15 cellular contexts compared by ENCODE assay signal in the genomic region with DNA sequence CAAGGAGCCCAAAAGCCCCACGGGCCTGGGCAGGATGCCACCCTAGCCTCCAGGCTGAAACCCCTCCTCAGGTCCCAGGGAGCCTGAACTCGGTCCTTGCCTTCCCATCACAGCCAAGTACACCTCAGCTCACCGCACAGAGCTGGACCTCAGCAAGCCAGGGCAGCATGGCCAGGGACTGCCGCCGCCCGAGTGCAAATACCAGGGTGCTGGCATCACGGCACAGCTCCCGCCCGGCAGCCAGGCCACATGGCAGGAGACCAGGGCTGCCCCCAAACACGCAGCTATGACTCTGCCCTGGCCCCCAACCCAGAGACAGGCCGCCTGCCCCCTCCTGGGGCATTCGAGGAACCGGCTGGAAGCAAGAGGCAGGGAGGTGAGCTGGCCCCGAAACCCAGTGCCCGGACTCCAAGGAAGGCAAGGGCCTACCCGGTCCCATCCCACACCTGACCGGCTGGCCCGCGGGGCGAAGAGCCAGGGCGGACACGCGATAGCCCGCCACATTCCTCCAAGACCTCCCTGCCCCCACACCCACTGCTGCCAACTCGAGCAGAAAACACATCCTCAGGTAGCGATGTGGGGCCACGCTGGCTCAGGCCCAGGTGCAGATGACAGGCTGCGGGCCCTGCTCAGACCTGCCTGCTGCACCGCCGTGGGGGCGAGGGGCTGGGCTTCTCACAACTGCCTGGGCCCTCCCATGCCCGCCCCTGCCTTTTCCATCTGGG. TPM values are rescaled to one million over a fixed set of nuclear protein-coding genes. Genes with fewer than 3 reads are reported as not detected.
A peak's percentile ranks its signal among the peaks of the same experiment; 100 is the strongest.
DNase-seq lines count a peak whose midpoint lies in the region; TF ChIP-seq lines count a peak whose summit lies in the region.
"Had no signal": no experiment of that assay in that cellular context is flagged by ENCODE, and none has a peak within 500 bp of the region (broad histone marks: within the 10 kb centered on the region; RNA-seq: fewer than 3 reads in every experiment).

No MANE protein-coding gene starts in this region.

- H3K4me3 Mint-ChIP-seq in activated T-helper 2 cell treated with anti-CD3 and anti-CD28 coated beads, Interferon-gamma antibody, Interleukin-2, Interleukin-4, amounts not matched to agents 10 μg/mL and 5 μg/mL and 100 μg/mL, durations not matched to agents 14 hours and 24 hours and 36 hours (ENCODE audit: low read depth): peak overlapping the region; percentile 5
- H3K4me3 Mint-ChIP-seq in activated CD4-positive, alpha-beta memory T cell treated with anti-CD3 and anti-CD28 coated beads for 36 hours: no peak overlapping the region
- H3K4me3 Mint-ChIP-seq: activated CD4-positive, alpha-beta memory T cell treated with anti-CD3 and anti-CD28 coated beads, Interleukin-2, amount 10 ng/mL, durations not matched to agents 7 days and 5 days had no signal

- H3K27me3 ChIP-seq in MG63 (no peaks in the 10 kb centered on the region), sigmoid colon (peaks cover 4 to 58% (median 36%) of the 10 kb centered on the region in 3 donors)

- H3K4me3 ChIP-seq in MG63: no peak overlapping the region
- no peak overlapping the region for H3K4me3 ChIP-seq in sigmoid colon

- DNase-seq in MG63 (peak; percentile 48), left kidney (ENCODE audit: low read depth, low spot score) (peak; percentile 59), head of caudate nucleus (no peak), sigmoid colon (no peak), GM03348 (ENCODE audit: low spot score) (no peak)
- no peak for DNase-seq in activated T-helper 2 cell treated with anti-CD3 and anti-CD28 coated beads, Interferon-gamma antibody, Interleukin-2, Interleukin-4, amounts not matched to agents 10 μg/mL and 5 μg/mL and 100 μg/mL, durations not matched to agents 14 hours and 24 hours and 36 hours (ENCODE audit: low spot score)
- no peak for DNase-seq in activated CD4-positive, alpha-beta memory T cell treated with anti-CD3 and anti-CD28 coated beads for 36 hours
- DNase-seq: activated CD4-positive, alpha-beta memory T cell treated with anti-CD3 and anti-CD28 coated beads, Interleukin-2, amount 10 ng/mL, durations not matched to agents 7 days and 5 days; activated effector memory CD4-positive, alpha-beta T cell treated with Interleukin-2 at 50 U/mL for 16 hours; EL; IMR-90; NCI-H748 treated with DMSO at 0.1 percent for 48 hours; stimulated activated CD4-positive, alpha-beta T cell treated with anti-CD3 and anti-CD28 coated beads, Interleukin-2, amount 100 ng/mL, for 48 hours; upper lobe of right lung had no signal

- H3K9me3 ChIP-seq in MG63 (no peaks in the 10 kb centered on the region), sigmoid colon (no peaks in the 10 kb centered on the region)
- H3K9me3 ChIP-seq: upper lobe of right lung had no signal

- POLR2A ChIA-PET in activated CD4-positive, alpha-beta memory T cell treated with anti-CD3 and anti-CD28 coated beads for 36 hours (lab: Charles Lee): no interaction called here

- intact Hi-C loops in activated T-helper 2 cell treated with anti-CD3 and anti-CD28 coated beads, Interferon-gamma antibody, Interleukin-2, Interleukin-4, amounts not matched to agents 10 μg/mL and 5 μg/mL and 100 μg/mL, durations not matched to agents 14 hours and 24 hours and 36 hours (cut with micrococcal nuclease): loop anchor here (5.0 kb wide), 1 partner anchor 74 kb away; no protein-coding TSS in a partner anchor
- intact Hi-C loops in activated CD4-positive, alpha-beta memory T cell treated with anti-CD3 and anti-CD28 coated beads for 36 hours (cut with micrococcal nuclease): no loop called here
- intact Hi-C loops in head of caudate nucleus (cut with DNase I) (loop anchor here (5.0 kb wide), 1 partner anchor 74 kb away; no protein-coding TSS in a partner anchor), sigmoid colon (cut with DNase I) (no loop called here)

- H3K27ac Mint-ChIP-seq in activated T-helper 2 cell treated with anti-CD3 and anti-CD28 coated beads, Interferon-gamma antibody, Interleukin-2, Interleukin-4, amounts not matched to agents 10 μg/mL and 5 μg/mL and 100 μg/mL, durations not matched to agents 14 hours and 24 hours and 36 hours: no peak overlapping the region
- H3K27ac Mint-ChIP-seq in activated CD4-positive, alpha-beta memory T cell treated with anti-CD3 and anti-CD28 coated beads for 36 hours: no peak overlapping the region
- H3K27ac Mint-ChIP-seq: activated CD4-positive, alpha-beta memory T cell treated with anti-CD3 and anti-CD28 coated beads, Interleukin-2, amount 10 ng/mL, durations not matched to agents 7 days and 5 days had no signal

- H3K36me3 ChIP-seq in MG63: no peaks in the 10 kb centered on the region
- H3K36me3 ChIP-seq in sigmoid colon: no peaks in the 10 kb centered on the region
- H3K36me3 ChIP-seq: upper lobe of right lung had no signal

- no peak for TF ChIP-seq CTCF in C4-2B (conservative IDR thresholded peaks at IDR 0.05)
- TF ChIP-seq CTCF in sigmoid colon (IDR thresholded peaks at IDR 0.05): no peak

- peaks cover 0 to 19% (median 16%) of the 10 kb centered on the region in 4 donors for H3K4me1 ChIP-seq in sigmoid colon

- TF ChIP-seq POLR2A in sigmoid colon (IDR thresholded peaks at IDR 0.05): no peak

- no peaks in the 10 kb centered on the region for H3K36me3 Mint-ChIP-seq in activated T-helper 2 cell treated with anti-CD3 and anti-CD28 coated beads, Interferon-gamma antibody, Interleukin-2, Interleukin-4, amounts not matched to agents 10 μg/mL and 5 μg/mL and 100 μg/mL, durations not matched to agents 14 hours and 24 hours and 36 hours (ENCODE audit: low read depth)
- no peaks in the 10 kb centered on the region for H3K36me3 Mint-ChIP-seq in activated CD4-positive, alpha-beta memory T cell treated with anti-CD3 and anti-CD28 coated beads for 36 hours

- H3K4me1 Mint-ChIP-seq in activated T-helper 2 cell treated with anti-CD3 and anti-CD28 coated beads, Interferon-gamma antibody, Interleukin-2, Interleukin-4, amounts not matched to agents 10 μg/mL and 5 μg/mL and 100 μg/mL, durations not matched to agents 14 hours and 24 hours and 36 hours (ENCODE audit: low read depth): peaks cover 6% of the 10 kb centered on the region
- H3K4me1 Mint-ChIP-seq in activated CD4-positive, alpha-beta memory T cell treated with anti-CD3 and anti-CD28 coated beads for 36 hours (ENCODE audit: low read depth): peaks cover 12% of the 10 kb centered on the region

- no peaks in the 10 kb centered on the region for H3K9me3 Mint-ChIP-seq in activated T-helper 2 cell treated with anti-CD3 and anti-CD28 coated beads, Interferon-gamma antibody, Interleukin-2, Interleukin-4, amounts not matched to agents 10 μg/mL and 5 μg/mL and 100 μg/mL, durations not matched to agents 14 hours and 24 hours and 36 hours
- no peaks in the 10 kb centered on the region for H3K9me3 Mint-ChIP-seq in activated CD4-positive, alpha-beta memory T cell treated with anti-CD3 and anti-CD28 coated beads for 36 hours
- H3K9me3 Mint-ChIP-seq: activated CD4-positive, alpha-beta memory T cell treated with anti-CD3 and anti-CD28 coated beads, Interleukin-2, amount 10 ng/mL, durations not matched to agents 7 days and 5 days had no signal

- H3K27me3 Mint-ChIP-seq in activated T-helper 2 cell treated with anti-CD3 and anti-CD28 coated beads, Interferon-gamma antibody, Interleukin-2, Interleukin-4, amounts not matched to agents 10 μg/mL and 5 μg/mL and 100 μg/mL, durations not matched to agents 14 hours and 24 hours and 36 hours (ENCODE audit: low read depth): peaks cover 16% of the 10 kb centered on the region
- H3K27me3 Mint-ChIP-seq in activated CD4-positive, alpha-beta memory T cell treated with anti-CD3 and anti-CD28 coated beads for 36 hours: peaks cover 12% of the 10 kb centered on the region

- WGBS in sigmoid colon, 2 donors: 77 to 88% methylated on average over 32 of the region's 32 CpGs

- peak overlapping the region; percentile 94 for H3K27ac ChIP-seq in C4-2B
- no peak overlapping the region for H3K27ac ChIP-seq in sigmoid colon
- H3K27ac ChIP-seq: upper lobe of right lung had no signal

- TF ChIP-seq EP300 in sigmoid colon (IDR thresholded peaks at IDR 0.05): no peak

- CTCF ChIA-PET in activated CD4-positive, alpha-beta memory T cell treated with anti-CD3 and anti-CD28 coated beads for 36 hours (lab: Charles Lee): interaction anchor here (1.2 kb wide), 1 partner anchor 11 kb away, joined by 3 read pairs; no protein-coding TSS in a partner anchor

RNA-seq across cellular contexts. Expression of a gene that starts 2.7 kb away (rescaled TPM):
- total RNA-seq in MG63 (2014; rRNA removed; shearing (Covaris generic); ENCODE audit: low replicate concordance): 3.1 and 12.4 TPM in 2 replicates
- 2.6 and 3.2 TPM in 2 replicates for total RNA-seq in activated T-helper 2 cell treated with anti-CD3 and anti-CD28 coated beads, Interferon-gamma antibody, Interleukin-2, Interleukin-4, amounts not matched to agents 10 μg/mL and 5 μg/mL and 100 μg/mL, durations not matched to agents 14 hours and 24 hours and 36 hours
- total RNA-seq in activated CD4-positive, alpha-beta memory T cell treated with anti-CD3 and anti-CD28 coated beads for 36 hours: 1 to 10 TPM; 1.6 to 2.4 TPM
- 1 to 10 TPM; 1.8 to 4.2 (median 3.5) TPM for total RNA-seq in sigmoid colon
- polyA plus RNA-seq in sigmoid colon: 10 to 100 TPM in 1 of 3 donors, 1 to 10 TPM in 1, under 1 TPM in 1; 0.60 to 12.3 (median 2.1) TPM

RNA-seq across cellular contexts. Expression of a gene that starts 15.2 kb away (rescaled TPM):
- 10.0 and 18.7 TPM in 2 replicates for total RNA-seq in MG63 (2014; rRNA removed; shearing (Covaris generic); ENCODE audit: low replicate concordance)
- 7.7 and 10.4 TPM in 2 replicates for total RNA-seq in activated T-helper 2 cell treated with anti-CD3 and anti-CD28 coated beads, Interferon-gamma antibody, Interleukin-2, Interleukin-4, amounts not matched to agents 10 μg/mL and 5 μg/mL and 100 μg/mL, durations not matched to agents 14 hours and 24 hours and 36 hours
- total RNA-seq in activated CD4-positive, alpha-beta memory T cell treated with anti-CD3 and anti-CD28 coated beads for 36 hours: 10 to 100 TPM; 14.7 to 14.8 TPM
- 10 to 100 TPM in 1 of 4 donors, 1 to 10 TPM in 3; 4.1 to 10.5 (median 6.1) TPM for total RNA-seq in sigmoid colon
- polyA plus RNA-seq in sigmoid colon: 10 to 100 TPM; 24.3 to 47.4 (median 32.4) TPM

Comparison
In these comparisons a context has a peak if more than half of its experiments do, and no peak if none do; other contexts are left out.
1. DNase-seq: peak in MG63 (single experiment) and left kidney (single experiment); none in activated T-helper 2 cell treated with anti-CD3 and anti-CD28 coated beads, Interferon-gamma antibody, Interleukin-2, Interleukin-4, amounts not matched to agents 10 μg/mL and 5 μg/mL and 100 μg/mL, durations not matched to agents 14 hours and 24 hours and 36 hours (single experiment), activated CD4-positive, alpha-beta memory T cell treated with anti-CD3 and anti-CD28 coated beads for 36 hours (single experiment), head of caudate nucleus (0 of 42), sigmoid colon (single experiment) and GM03348 (single experiment).
2. intact Hi-C loops: an anchor here in activated T-helper 2 cell treated with anti-CD3 and anti-CD28 coated beads, Interferon-gamma antibody, Interleukin-2, Interleukin-4, amounts not matched to agents 10 μg/mL and 5 μg/mL and 100 μg/mL, durations not matched to agents 14 hours and 24 hours and 36 hours (5.0 kb wide) and head of caudate nucleus (5.0 kb wide); none called in activated CD4-positive, alpha-beta memory T cell treated with anti-CD3 and anti-CD28 coated beads for 36 hours and sigmoid colon.